ENCODE assay signal across 21 cellular contexts in genomic region chr18:65429601-65430000, GRCh38.
DNase-seq lines count a peak whose midpoint lies in the region.
"Had no signal": no experiment of that assay in that cellular context is flagged by ENCODE, and none has a peak within 500 bp of the region (broad histone marks: within the 10 kb centered on the region; RNA-seq: fewer than 3 reads in every experiment).

No MANE protein-coding gene starts in this region.

- no peak overlapping the region for H3K27ac ChIP-seq in neuronal stem cell (replicated peaks; ENCODE audit: low read length)
- H3K27ac ChIP-seq: 22Rv1, BLaER1, C4-2B, GM23248 had no signal

- DNase-seq in NCI-H748 (lab: John Stamatoyannopoulos, UW; ENCODE audit: unreplicated experiment) (peak; percentile 57), NCI-H748 treated with DMSO at 0.1 percent for 48 hours (lab: John Stamatoyannopoulos, UW) (no peak), NCI-H69 (lab: John Stamatoyannopoulos, UW) (peak; percentile 31), neuronal stem cell (ENCODE audit: low spot score) (no peak), head of caudate nucleus (no peak)
- no peak for DNase-seq in activated T-cell treated with anti-CD3 and anti-CD28 coated beads, Interleukin-2, amount 50 U/mL, for 24 hours
- DNase-seq: Caco-2; CD4-positive, CD25-positive, alpha-beta regulatory T cell; CD8-positive, alpha-beta T cell; DMS 273 treated with DMSO at 0.1 percent for 48 hours; DMS79; EL; GDM1; GM23248; H7; HCEC 1CT had no signal

- peak overlapping the region; percentile 11 for H2AFZ ChIP-seq in neuronal stem cell (ENCODE audit: low read length)
- H2AFZ ChIP-seq: GM23248 had no signal

- H4K8ac ChIP-seq in neuronal stem cell (ENCODE audit: low read depth, low read length), result no peak overlapping the region

- H3K4me1 Mint-ChIP-seq in activated T-cell treated with anti-CD3 and anti-CD28 coated beads, Interleukin-2, amount 50 U/mL, for 24 hours (ENCODE audit: low read depth), result no peaks in the 10 kb centered on the region
- H3K4me1 Mint-ChIP-seq: B cell; CD4-positive, CD25-positive, alpha-beta regulatory T cell had no signal

- no peaks in the 10 kb centered on the region for H3K36me3 Mint-ChIP-seq in activated T-cell treated with anti-CD3 and anti-CD28 coated beads, Interleukin-2, amount 50 U/mL, for 24 hours (ENCODE audit: low read depth)
- H3K36me3 Mint-ChIP-seq: CD4-positive, CD25-positive, alpha-beta regulatory T cell; CD8-positive, alpha-beta T cell had no signal

- no peaks in the 10 kb centered on the region for H3K4me1 ChIP-seq in neuronal stem cell (ENCODE audit: control insufficient read depth in 2 of 2, insufficient read depth in 1 of 2, low read depth in 1 of 2, low read length in 2 of 2)
- H3K4me1 ChIP-seq: BLaER1, Caco-2 had no signal

- peaks cover 11% of the 10 kb centered on the region for H3K9me3 Mint-ChIP-seq in activated T-cell treated with anti-CD3 and anti-CD28 coated beads, Interleukin-2, amount 50 U/mL, for 24 hours

- H2BK5ac ChIP-seq in neuronal stem cell (ENCODE audit: low read length), result no peak overlapping the region

- H2AK5ac ChIP-seq in neuronal stem cell (ENCODE audit: low read depth, low read length), result no peak overlapping the region

- no peak overlapping the region for H3K18ac ChIP-seq in neuronal stem cell (ENCODE audit: low read length)

- H4K91ac ChIP-seq in neuronal stem cell (ENCODE audit: low read depth, low read length, poor library complexity), result no peak overlapping the region

- no peak overlapping the region for H2BK120ac ChIP-seq in neuronal stem cell (ENCODE audit: low read depth, low read length)

- H2BK12ac ChIP-seq in neuronal stem cell (ENCODE audit: low read length), result no peak overlapping the region

- H3K27me3 Mint-ChIP-seq in activated T-cell treated with anti-CD3 and anti-CD28 coated beads, Interleukin-2, amount 50 U/mL, for 24 hours, result no peaks in the 10 kb centered on the region
- H3K27me3 Mint-ChIP-seq: B cell; CD4-positive, CD25-positive, alpha-beta regulatory T cell had no signal

- H3K4ac ChIP-seq in neuronal stem cell (ENCODE audit: low read length), result no peak overlapping the region

- no peak overlapping the region for H3K14ac ChIP-seq in neuronal stem cell (ENCODE audit: low read length)

- H3K23ac ChIP-seq in neuronal stem cell (ENCODE audit: low read depth, low read length, poor library complexity), result no peak overlapping the region

- H3K36me3 ChIP-seq in neuronal stem cell (replicated peaks in 1 of 2; ENCODE audit: control insufficient read depth in 2 of 2, insufficient read depth in 2 of 2, low read length in 2 of 2), result no peaks in the 10 kb centered on the region
- H3K36me3 ChIP-seq: BLaER1 had no signal

- no peak overlapping the region for H3K27ac Mint-ChIP-seq in activated T-cell treated with anti-CD3 and anti-CD28 coated beads, Interleukin-2, amount 50 U/mL, for 24 hours
- H3K27ac Mint-ChIP-seq: B cell; CD4-positive, CD25-positive, alpha-beta regulatory T cell; CD8-positive, alpha-beta T cell had no signal

- H3K9me3 ChIP-seq in neuronal stem cell (replicated peaks in 1 of 2; ENCODE audit: control insufficient read depth in 2 of 2, insufficient read depth in 1 of 2, low read depth in 1 of 2, low read length in 2 of 2), result peaks cover 0 to 1% of the 10 kb centered on the region in 2 donors
- H3K9me3 ChIP-seq: BLaER1, Caco-2 had no signal

- H3K9ac ChIP-seq in neuronal stem cell (ENCODE audit: low read depth, low read length, poor library complexity), result no peak overlapping the region
- H3K9ac ChIP-seq: BLaER1, GM23248 had no signal

- intact Hi-C loops in head of caudate nucleus (cut with DNase I), result no loop called here

- H3K4me3 ChIP-seq in neuronal stem cell (ENCODE audit: low read length in 2 of 2), result no peak overlapping the region
- H3K4me3 ChIP-seq: BLaER1, GM12878, GM23248 had no signal

- H3K27me3 ChIP-seq in neuronal stem cell (ENCODE audit: control insufficient read depth in 3 of 3, insufficient read depth in 3 of 3, low read depth in 1 of 3, low read length in 3 of 3), result no peaks in the 10 kb centered on the region
- H3K27me3 ChIP-seq: BLaER1 had no signal

- H3K4me2 ChIP-seq in neuronal stem cell (ENCODE audit: insufficient read depth, low read length, poor library complexity, severe bottlenecking), result no peak overlapping the region
- H3K4me2 ChIP-seq: BLaER1 had no signal

- no peak overlapping the region for H3K4me3 Mint-ChIP-seq in activated T-cell treated with anti-CD3 and anti-CD28 coated beads, Interleukin-2, amount 50 U/mL, for 24 hours
- H3K4me3 Mint-ChIP-seq: B cell; CD4-positive, CD25-positive, alpha-beta regulatory T cell; CD8-positive, alpha-beta T cell had no signal

- H3K79me1 ChIP-seq in neuronal stem cell (ENCODE audit: low read depth, low read length), result no peaks in the 10 kb centered on the region

- no CpG with 5 or more reads among the region's 4 CpGs for WGBS in neuronal stem cell (ENCODE audit: extremely low coverage in 2 of 2, insufficient read length in 2 of 2, insufficient replicate concordance in 1 of 2), 2 donors

- no peak overlapping the region for H2BK15ac ChIP-seq in neuronal stem cell (ENCODE audit: low read length)

Comparison
In these comparisons a context has a peak if more than half of its experiments do, and no peak if none do; other contexts are left out.
1. DNase-seq: peak in NCI-H748 (single experiment) and NCI-H69 (single experiment); none in NCI-H748 treated with DMSO at 0.1 percent for 48 hours (single experiment), neuronal stem cell (single experiment), activated T-cell treated with anti-CD3 and anti-CD28 coated beads, Interleukin-2, amount 50 U/mL, for 24 hours (single experiment) and head of caudate nucleus (0 of 42).